Comparison of ENCODE assay signal across 24 cellular contexts in genomic region chr7:6425948-6426347, GRCh38. TPM values are rescaled to one million over a fixed set of nuclear protein-coding genes. Genes with fewer than 3 reads are reported as not detected.
DNase-seq lines count a peak whose midpoint lies in the region; ATAC-seq, FAIRE-seq and TF ChIP-seq lines count a peak whose summit lies in the region.
"Had no signal": no experiment of that assay in that cellular context is flagged by ENCODE, and none has a peak within 500 bp of the region (broad histone marks: within the 10 kb centered on the region; RNA-seq: fewer than 3 reads in every experiment).

No MANE protein-coding gene starts in this region.

- peak overlapping the region; percentile 16 for H3K27ac ChIP-seq in caudate nucleus (ENCODE audit: low read depth, low read length)
- H3K27ac ChIP-seq: A549, SJSA1 had no signal

- H3K4me3 Mint-ChIP-seq in CD14-positive monocyte (no peak overlapping the region), neural crest cell (no peak overlapping the region)
- no peak overlapping the region for H3K4me3 Mint-ChIP-seq in naive thymus-derived CD8-positive, alpha-beta T cell
- H3K4me3 Mint-ChIP-seq: IgD-negative memory B cell had no signal

- DNase-seq in CD14-positive monocyte (ENCODE audit: low spot score) (no peak), caudate nucleus (lab: John Stamatoyannopoulos, UW) (peak in 3 of 61 donors; percentile 17 to 18 (median 18)), neural crest cell (ENCODE audit: low read depth, low spot score) (no peak), urothelium cell line (ENCODE audit: low spot score) (no peak)
- DNase-seq in naive thymus-derived CD8-positive, alpha-beta T cell = no peak
- DNase-seq: BE2C; Caco-2; CD4-positive, alpha-beta memory T cell; DMS 273 treated with DMSO at 0.1 percent for 48 hours; DMS79 treated with DMSO at 0.1 percent for 48 hours; GOT3; HCEC 1CT; NCI-H1694; NCI-H2081; NCI-H2171; NCI-H345; NCI-H524 treated with DMSO at 0.1 percent for 48 hours had no signal

- no peak for ATAC-seq in naive thymus-derived CD8-positive, alpha-beta T cell
- ATAC-seq in HG02870 (IDR thresholded peaks at IDR 0.05; ENCODE audit: unreplicated experiment) = no peak
- ATAC-seq in HG02981 (IDR thresholded peaks at IDR 0.05; ENCODE audit: unreplicated experiment) = no peak
- ATAC-seq: A549, GM12878, Right ventricle myocardium inferior had no signal

- TF ChIP-seq CTCF in CD14-positive monocyte (IDR thresholded peaks at IDR 0.05) (no peak), neural crest cell (conservative IDR thresholded peaks at IDR 0.05) (no peak)

- intact Hi-C loops in CD14-positive monocyte (cut with micrococcal nuclease) = no loop called here

- POLR2A ChIA-PET in naive thymus-derived CD8-positive, alpha-beta T cell (lab: Charles Lee) = no interaction called here

- H3K27ac Mint-ChIP-seq in CD14-positive monocyte (peak overlapping the region; percentile 98 to 100 (median 99)), neural crest cell (ENCODE audit: unreplicated experiment) (peak overlapping the region; percentile 19)
- H3K27ac Mint-ChIP-seq in naive thymus-derived CD8-positive, alpha-beta T cell = peak overlapping the region in 1 of 10 donors; percentile 20

- FAIRE-seq in urothelium cell line (lab: Jason Lieb, UNC) = peak; percentile 95
- FAIRE-seq: A549, GM12878 had no signal

- peaks cover 65 to 86% of the 10 kb centered on the region in 2 donors for H3K36me3 Mint-ChIP-seq in CD14-positive monocyte
- H3K36me3 Mint-ChIP-seq in neural crest cell (ENCODE audit: low read depth) = peaks cover 11% of the 10 kb centered on the region
- H3K36me3 Mint-ChIP-seq in naive thymus-derived CD8-positive, alpha-beta T cell = peaks cover 6 to 75% (median 15%) of the 10 kb centered on the region in 3 donors

- H3K9me3 Mint-ChIP-seq in CD14-positive monocyte (peaks cover 0 to 3% (median 0%) of the 10 kb centered on the region in 7 donors), neural crest cell (no peaks in the 10 kb centered on the region)
- no peaks in the 10 kb centered on the region for H3K9me3 Mint-ChIP-seq in naive thymus-derived CD8-positive, alpha-beta T cell
- H3K9me3 Mint-ChIP-seq: CD4-positive, alpha-beta memory T cell; IgD-negative memory B cell had no signal

- H3K27me3 Mint-ChIP-seq in CD14-positive monocyte (ENCODE audit: low read depth in 3 of 3) (peaks cover 0 to 3% (median 0%) of the 10 kb centered on the region in 3 donors), neural crest cell (ENCODE audit: low read depth) (no peaks in the 10 kb centered on the region)
- H3K27me3 Mint-ChIP-seq in naive thymus-derived CD8-positive, alpha-beta T cell = no peaks in the 10 kb centered on the region
- H3K27me3 Mint-ChIP-seq: CD4-positive, alpha-beta memory T cell; IgD-negative memory B cell had no signal

- H3K4me1 Mint-ChIP-seq in CD14-positive monocyte (peaks cover 60% of the 10 kb centered on the region), neural crest cell (no peaks in the 10 kb centered on the region)
- H3K4me1 Mint-ChIP-seq in naive thymus-derived CD8-positive, alpha-beta T cell = peaks cover 5 to 19% (median 6%) of the 10 kb centered on the region in 4 donors

RNA-seq across cellular contexts. Expression of gene DAGLB, which starts 21.8 kb away (rescaled TPM):
- 10 to 100 TPM; 15.2 to 16.4 TPM for polyA plus RNA-seq in CD14-positive monocyte
- total RNA-seq in neural crest cell = 33.0 and 36.0 TPM in 2 replicates
- 10 to 100 TPM; 75.4 to 78.1 TPM for total RNA-seq in naive thymus-derived CD8-positive, alpha-beta T cell
- 10 to 100 TPM in 1 of 3 donors, 1 to 10 TPM in 2; 7.2 to 11.9 (median 7.6) TPM for polyA plus RNA-seq in naive thymus-derived CD8-positive, alpha-beta T cell

RNA-seq across cellular contexts. Expression of gene RAC1, which starts 51.6 kb away (rescaled TPM):
- polyA plus RNA-seq in CD14-positive monocyte = 100 to 1,000 TPM; 629 to 652 TPM
- 200 and 224 TPM in 2 replicates for total RNA-seq in neural crest cell
- total RNA-seq in naive thymus-derived CD8-positive, alpha-beta T cell = 10 to 100 TPM; 91.2 to 96.7 TPM
- 100 to 1,000 TPM; 197 to 248 (median 218) TPM for polyA plus RNA-seq in naive thymus-derived CD8-positive, alpha-beta T cell

RNA-seq across cellular contexts. Expression of gene KDELR2, which starts 58.0 kb away (rescaled TPM):
- polyA plus RNA-seq in CD14-positive monocyte = 100 to 1,000 TPM in 1 of 2 donors, 10 to 100 TPM in 1; 91.7 to 103 TPM
- total RNA-seq in neural crest cell = 100 and 108 TPM in 2 replicates
- total RNA-seq in naive thymus-derived CD8-positive, alpha-beta T cell = 10 to 100 TPM; 33.1 to 35.3 TPM
- 10 to 100 TPM; 39.2 to 51.1 (median 42.0) TPM for polyA plus RNA-seq in naive thymus-derived CD8-positive, alpha-beta T cell
